ENCODE assay signal across 8 cellular contexts in genomic region chr1:235866913-235867850, GRCh38. TPM values are rescaled to one million over a fixed set of nuclear protein-coding genes. Genes with fewer than 3 reads are reported as not detected.
DNase-seq lines count a peak whose midpoint lies in the region; ATAC-seq and TF ChIP-seq lines count a peak whose summit lies in the region.

No MANE protein-coding gene starts in this region.

- peak; percentile 84 to 88 for TF ChIP-seq POLR2A in uterus (IDR thresholded peaks at IDR 0.05)

- ATAC-seq in GM18498 (IDR thresholded peaks at IDR 0.05; ENCODE audit: unreplicated experiment), result peak; percentile 77
- peak; percentile 80 for ATAC-seq in HG02885 (IDR thresholded peaks at IDR 0.05; ENCODE audit: poor library complexity, unreplicated experiment)
- ATAC-seq in T-helper 17 cell, result peak; percentile 76
- peak; percentile 99 for ATAC-seq in right cardiac atrium

- peak in 1 of 4 experiments; percentile 3 for TF ChIP-seq CTCF in uterus (IDR thresholded peaks at IDR 0.05)

- H3K4me3 Mint-ChIP-seq in T-helper 17 cell, result peak overlapping the region; percentile 98

- H3K27me3 ChIP-seq in right cardiac atrium (ENCODE audit: control insufficient read depth, insufficient read depth) (no peaks in the 10 kb centered on the region), uterus (no peaks in the 10 kb centered on the region)

- DNase-seq in NCI-H1694 treated with DMSO at 0.1 percent for 48 hours (lab: John Stamatoyannopoulos, UW), result peak; percentile 89
- DNase-seq in T-helper 17 cell, result peak; percentile 96 to 99 (median 98)
- DNase-seq in right cardiac atrium, result peak; percentile 95 to 99 (median 98)
- peak; percentile 57 for DNase-seq in pulmonary artery endothelial cell (ENCODE audit: low read depth, low spot score)
- DNase-seq in uterus, result peak; percentile 95 to 98

- H3K4me1 Mint-ChIP-seq in T-helper 17 cell, result peaks cover 39% of the 10 kb centered on the region

- H3K27me3 Mint-ChIP-seq in T-helper 17 cell, result no peaks in the 10 kb centered on the region

- H3K36me3 Mint-ChIP-seq in T-helper 17 cell (ENCODE audit: low read depth), result peaks cover 5% of the 10 kb centered on the region

- intact Hi-C loops in right cardiac atrium (cut with DNase I) (loop anchor here in 1 of 4 donors (5.0 kb wide), 1 partner anchor 105 kb away; no protein-coding TSS in a partner anchor), uterus (cut with DNase I; ENCODE audit: low total_unique reads) (no loop called here)

- H3K4me1 ChIP-seq in right cardiac atrium (ENCODE audit: control insufficient read depth, insufficient read depth, low read length) (no peaks in the 10 kb centered on the region), uterus (peaks cover 0 to 5% of the 10 kb centered on the region in 2 donors)

- no peaks in the 10 kb centered on the region for H3K36me3 ChIP-seq in uterus

- no peaks in the 10 kb centered on the region for H3K9me3 ChIP-seq in T-helper 17 cell (ENCODE audit: control insufficient read depth, low read length, poor library complexity, severe bottlenecking)
- H3K9me3 ChIP-seq in right cardiac atrium (ENCODE audit: control insufficient read depth, low read length), result no peaks in the 10 kb centered on the region
- no peaks in the 10 kb centered on the region for H3K9me3 ChIP-seq in uterus

- H3K27ac ChIP-seq in angular gyrus (ENCODE audit: low read depth, low read length) (peak overlapping the region; percentile 77), right cardiac atrium (ENCODE audit: low read length) (peak overlapping the region; percentile 71), uterus (peak overlapping the region; percentile 92 to 96)

- H3K4me3 ChIP-seq in right cardiac atrium (ENCODE audit: low read length) (peak overlapping the region; percentile 83), uterus (peak overlapping the region; percentile 69 to 86)

- peak overlapping the region; percentile 99 for H3K27ac Mint-ChIP-seq in T-helper 17 cell

- 1% methylated on average over 56 of the region's 56 CpGs for WGBS in right cardiac atrium

RNA-seq across cellular contexts. Expression of gene LYST, which starts 0.5 kb away (rescaled TPM):
- total RNA-seq in T-helper 17 cell, result 10 to 100 TPM; 24.5 to 29.6 TPM
- 10 to 100 TPM; 10.0 to 15.3 (median 12.0) TPM for total RNA-seq in right cardiac atrium
- polyA plus RNA-seq in right cardiac atrium, result 3.8 TPM
- total RNA-seq in pulmonary artery endothelial cell, result 9.2 and 10.0 TPM in 2 replicates
- 10 to 100 TPM; 25.6 to 68.2 (median 32.9) TPM for total RNA-seq in uterus

Comparison
In these comparisons a context has a peak if more than half of its experiments do, and no peak if none do; other contexts are left out.
1. Peak in every context shown above with its lines: DNase-seq, ATAC-seq, H3K4me3 ChIP-seq and H3K27ac ChIP-seq.